1 cellular context compared by ENCODE assay signal in the genomic region with DNA sequence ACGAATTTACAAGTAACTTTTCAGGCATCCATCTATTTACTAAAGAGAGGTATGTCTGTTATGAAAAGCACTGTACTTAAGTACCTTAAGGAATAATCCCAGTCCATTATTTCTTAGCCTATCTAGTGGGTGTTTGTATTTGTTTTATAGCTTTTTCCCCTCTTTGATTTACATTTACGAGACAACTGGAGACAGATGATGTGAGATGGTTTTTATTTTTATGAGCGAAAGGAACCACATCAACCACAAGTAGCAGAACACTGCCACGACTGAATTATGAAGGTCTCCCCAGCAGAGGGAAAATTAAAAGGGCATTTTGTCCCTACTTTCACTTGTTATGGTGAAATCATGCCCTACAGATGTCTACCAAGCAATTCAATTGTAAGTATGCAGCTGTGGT.
TF ChIP-seq lines count a peak whose summit lies in the region.

No MANE protein-coding gene starts in this region.

TF ChIP-seq in HEK293, 187 proteins besides CTCF, POLR2A, EP300 and RAD21 (continued from another document and continues in another):
- TF ChIP-seq REPIN1 (tag by site-specific recombination; IDR thresholded peaks at IDR 0.05; ENCODE audit: low read depth) (no peak), ZNF658 (tag by site-specific recombination; IDR thresholded peaks at IDR 0.05) (no peak), ZNF114 (tag by site-specific recombination; IDR thresholded peaks at IDR 0.05) (no peak), SCRT2 (tag by site-specific recombination; IDR thresholded peaks at IDR 0.05) (no peak), ZNF311 (tag by site-specific recombination; IDR thresholded peaks at IDR 0.05; ENCODE audit: borderline replicate concordance) (no peak), ZNF266 (tag by site-specific recombination; IDR thresholded peaks at IDR 0.05; ENCODE audit: low read depth) (no peak), ZNF391 (tag by site-specific recombination; IDR thresholded peaks at IDR 0.05; ENCODE audit: borderline replicate concordance, low read depth) (peak; percentile 87; the same call in 1 of the 2 replicates), ZNF707 (tag by site-specific recombination; IDR thresholded peaks at IDR 0.05) (no peak), ZNF280D (tag by site-specific recombination; IDR thresholded peaks at IDR 0.05) (no peak), ZFP41 (tag by site-specific recombination; IDR thresholded peaks at IDR 0.05; ENCODE audit: borderline replicate concordance) (no peak), ZFHX2 (tag by site-specific recombination; conservative IDR thresholded peaks at IDR 0.05) (peak; percentile 74), ZXDB (tag by site-specific recombination; IDR thresholded peaks at IDR 0.05) (peak; percentile 94), ZNF19 (tag by site-specific recombination; IDR thresholded peaks at IDR 0.05; ENCODE audit: low read depth) (no peak), ZBTB21 (tag by site-specific recombination; IDR thresholded peaks at IDR 0.05) (no peak), ZSCAN18 (tag by site-specific recombination; IDR thresholded peaks at IDR 0.05) (no peak), ZNF239 (tag by site-specific recombination; IDR thresholded peaks at IDR 0.05) (no peak), ZNF768 (tag by site-specific recombination; IDR thresholded peaks at IDR 0.05) (no peak), MZF1 (tag by site-specific recombination; IDR thresholded peaks at IDR 0.05; ENCODE audit: borderline replicate concordance) (peak; percentile 90), ZEB2 (tag by site-specific recombination; IDR thresholded peaks at IDR 0.05) (peak; percentile 81), ZBTB8A (tag by site-specific recombination; IDR thresholded peaks at IDR 0.05) (peak; percentile 74), ZNF488 (tag by site-specific recombination; IDR thresholded peaks at IDR 0.05) (peak; percentile 87), ZFP3 (tag by site-specific recombination; IDR thresholded peaks at IDR 0.05; ENCODE audit: low read depth) (no peak), ZNF37A (tag by site-specific recombination; IDR thresholded peaks at IDR 0.05) (no peak), ZFP69B (tag by site-specific recombination; IDR thresholded peaks at IDR 0.05) (peak; percentile 95), YY1 (tag by site-specific recombination; IDR thresholded peaks at IDR 0.05) (no peak), HOXD13 (CRISPR knock-in tag; IDR thresholded peaks at IDR 0.05; ENCODE audit: borderline replicate concordance) (peak; percentile 98), ELK4 (IDR thresholded peaks at IDR 0.05; ENCODE audit: borderline replicate concordance, low read depth, low read length) (no peak), ZBTB20 (tag by site-specific recombination; IDR thresholded peaks at IDR 0.05) (no peak), ZNF510 (tag by site-specific recombination; IDR thresholded peaks at IDR 0.05; ENCODE audit: insufficient replicate concordance) (no peak), KLF8 (tag by site-specific recombination; IDR thresholded peaks at IDR 0.05) (peak; percentile 38; the same call in 1 of the 2 replicates), MYNN (tag by site-specific recombination; IDR thresholded peaks at IDR 0.05; ENCODE audit: borderline replicate concordance) (no peak), ZBTB7A (tag by site-specific recombination; IDR thresholded peaks at IDR 0.05; ENCODE audit: low read depth) (no peak), ZNF10 (tag by site-specific recombination; IDR thresholded peaks at IDR 0.05) (peak; percentile 15; the same call in 1 of the 2 replicates), SP7 (tag by site-specific recombination; IDR thresholded peaks at IDR 0.05) (peak; percentile 70), ZNF140 (tag by site-specific recombination; IDR thresholded peaks at IDR 0.05) (no peak), ZNF664 (tag by site-specific recombination; IDR thresholded peaks at IDR 0.05) (peak; percentile 76), ZNF133 (tag by site-specific recombination; IDR thresholded peaks at IDR 0.05) (no peak), ZNF580 (tag by site-specific recombination; IDR thresholded peaks at IDR 0.05) (peak; percentile 96), TCF7L2 (IDR thresholded peaks at IDR 0.05; ENCODE audit: borderline replicate concordance, low read depth, low read length) (peak; percentile 88), ZNF175 (tag by site-specific recombination; IDR thresholded peaks at IDR 0.05) (no peak)
- TF ChIP-seq, protein P1, sequence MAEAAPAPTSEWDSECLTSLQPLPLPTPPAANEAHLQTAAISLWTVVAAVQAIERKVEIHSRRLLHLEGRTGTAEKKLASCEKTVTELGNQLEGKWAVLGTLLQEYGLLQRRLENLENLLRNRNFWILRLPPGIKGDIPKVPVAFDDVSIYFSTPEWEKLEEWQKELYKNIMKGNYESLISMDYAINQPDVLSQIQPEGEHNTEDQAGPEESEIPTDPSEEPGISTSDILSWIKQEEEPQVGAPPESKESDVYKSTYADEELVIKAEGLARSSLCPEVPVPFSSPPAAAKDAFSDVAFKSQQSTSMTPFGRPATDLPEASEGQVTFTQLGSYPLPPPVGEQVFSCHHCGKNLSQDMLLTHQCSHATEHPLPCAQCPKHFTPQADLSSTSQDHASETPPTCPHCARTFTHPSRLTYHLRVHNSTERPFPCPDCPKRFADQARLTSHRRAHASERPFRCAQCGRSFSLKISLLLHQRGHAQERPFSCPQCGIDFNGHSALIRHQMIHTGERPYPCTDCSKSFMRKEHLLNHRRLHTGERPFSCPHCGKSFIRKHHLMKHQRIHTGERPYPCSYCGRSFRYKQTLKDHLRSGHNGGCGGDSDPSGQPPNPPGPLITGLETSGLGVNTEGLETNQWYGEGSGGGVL (tag by site-specific recombination; IDR thresholded peaks at IDR 0.05): peak; percentile 24; the same call in 1 of the 2 replicates
- TF ChIP-seq, protein P2, sequence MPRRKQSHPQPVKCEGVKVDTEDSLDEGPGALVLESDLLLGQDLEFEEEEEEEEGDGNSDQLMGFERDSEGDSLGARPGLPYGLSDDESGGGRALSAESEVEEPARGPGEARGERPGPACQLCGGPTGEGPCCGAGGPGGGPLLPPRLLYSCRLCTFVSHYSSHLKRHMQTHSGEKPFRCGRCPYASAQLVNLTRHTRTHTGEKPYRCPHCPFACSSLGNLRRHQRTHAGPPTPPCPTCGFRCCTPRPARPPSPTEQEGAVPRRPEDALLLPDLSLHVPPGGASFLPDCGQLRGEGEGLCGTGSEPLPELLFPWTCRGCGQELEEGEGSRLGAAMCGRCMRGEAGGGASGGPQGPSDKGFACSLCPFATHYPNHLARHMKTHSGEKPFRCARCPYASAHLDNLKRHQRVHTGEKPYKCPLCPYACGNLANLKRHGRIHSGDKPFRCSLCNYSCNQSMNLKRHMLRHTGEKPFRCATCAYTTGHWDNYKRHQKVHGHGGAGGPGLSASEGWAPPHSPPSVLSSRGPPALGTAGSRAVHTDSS (tag by site-specific recombination; IDR thresholded peaks at IDR 0.05): no peak
- TF ChIP-seq, protein P3, sequence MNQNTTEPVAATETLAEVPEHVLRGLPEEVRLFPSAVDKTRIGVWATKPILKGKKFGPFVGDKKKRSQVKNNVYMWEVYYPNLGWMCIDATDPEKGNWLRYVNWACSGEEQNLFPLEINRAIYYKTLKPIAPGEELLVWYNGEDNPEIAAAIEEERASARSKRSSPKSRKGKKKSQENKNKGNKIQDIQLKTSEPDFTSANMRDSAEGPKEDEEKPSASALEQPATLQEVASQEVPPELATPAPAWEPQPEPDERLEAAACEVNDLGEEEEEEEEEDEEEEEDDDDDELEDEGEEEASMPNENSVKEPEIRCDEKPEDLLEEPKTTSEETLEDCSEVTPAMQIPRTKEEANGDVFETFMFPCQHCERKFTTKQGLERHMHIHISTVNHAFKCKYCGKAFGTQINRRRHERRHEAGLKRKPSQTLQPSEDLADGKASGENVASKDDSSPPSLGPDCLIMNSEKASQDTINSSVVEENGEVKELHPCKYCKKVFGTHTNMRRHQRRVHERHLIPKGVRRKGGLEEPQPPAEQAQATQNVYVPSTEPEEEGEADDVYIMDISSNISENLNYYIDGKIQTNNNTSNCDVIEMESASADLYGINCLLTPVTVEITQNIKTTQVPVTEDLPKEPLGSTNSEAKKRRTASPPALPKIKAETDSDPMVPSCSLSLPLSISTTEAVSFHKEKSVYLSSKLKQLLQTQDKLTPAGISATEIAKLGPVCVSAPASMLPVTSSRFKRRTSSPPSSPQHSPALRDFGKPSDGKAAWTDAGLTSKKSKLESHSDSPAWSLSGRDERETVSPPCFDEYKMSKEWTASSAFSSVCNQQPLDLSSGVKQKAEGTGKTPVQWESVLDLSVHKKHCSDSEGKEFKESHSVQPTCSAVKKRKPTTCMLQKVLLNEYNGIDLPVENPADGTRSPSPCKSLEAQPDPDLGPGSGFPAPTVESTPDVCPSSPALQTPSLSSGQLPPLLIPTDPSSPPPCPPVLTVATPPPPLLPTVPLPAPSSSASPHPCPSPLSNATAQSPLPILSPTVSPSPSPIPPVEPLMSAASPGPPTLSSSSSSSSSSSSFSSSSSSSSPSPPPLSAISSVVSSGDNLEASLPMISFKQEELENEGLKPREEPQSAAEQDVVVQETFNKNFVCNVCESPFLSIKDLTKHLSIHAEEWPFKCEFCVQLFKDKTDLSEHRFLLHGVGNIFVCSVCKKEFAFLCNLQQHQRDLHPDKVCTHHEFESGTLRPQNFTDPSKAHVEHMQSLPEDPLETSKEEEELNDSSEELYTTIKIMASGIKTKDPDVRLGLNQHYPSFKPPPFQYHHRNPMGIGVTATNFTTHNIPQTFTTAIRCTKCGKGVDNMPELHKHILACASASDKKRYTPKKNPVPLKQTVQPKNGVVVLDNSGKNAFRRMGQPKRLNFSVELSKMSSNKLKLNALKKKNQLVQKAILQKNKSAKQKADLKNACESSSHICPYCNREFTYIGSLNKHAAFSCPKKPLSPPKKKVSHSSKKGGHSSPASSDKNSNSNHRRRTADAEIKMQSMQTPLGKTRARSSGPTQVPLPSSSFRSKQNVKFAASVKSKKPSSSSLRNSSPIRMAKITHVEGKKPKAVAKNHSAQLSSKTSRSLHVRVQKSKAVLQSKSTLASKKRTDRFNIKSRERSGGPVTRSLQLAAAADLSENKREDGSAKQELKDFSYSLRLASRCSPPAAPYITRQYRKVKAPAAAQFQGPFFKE (tag by site-specific recombination; IDR thresholded peaks at IDR 0.05; ENCODE audit: borderline replicate concordance): no peak
